Comparison of ENCODE assay signal across 24 cellular contexts in genomic region chr19:55171440-55171839, GRCh38. TPM values are rescaled to one million over a fixed set of nuclear protein-coding genes. Genes with fewer than 3 reads are reported as not detected.
"Had no signal": no experiment of that assay in that cellular context is flagged by ENCODE, and none has a peak within 500 bp of the region (broad histone marks: within the 10 kb centered on the region; RNA-seq: fewer than 3 reads in every experiment).

No MANE protein-coding gene starts in this region.

- ATAC-seq: activated naive CD8-positive, alpha-beta T cell treated with anti-CD3 and anti-CD28 coated beads, Interleukin-2, amount 50 U/mL, for 24 hours; activated T-cell treated with anti-CD3 and anti-CD28 coated beads, Interleukin-2, amount 50 U/mL, for 4 hours; esophagus mucosa; left ventricle myocardium superior; right lobe of liver; stimulated activated naive CD8-positive, alpha-beta T cell treated with anti-CD3 and anti-CD28 coated beads, Interleukin-15, amount 100 ng/mL, for 72 hours had no signal

- H3K27ac ChIP-seq: right lobe of liver, skin epidermis, tibial artery, WERI-Rb-1 had no signal

- H3K9me3 Mint-ChIP-seq: activated naive CD8-positive, alpha-beta T cell treated with anti-CD3 and anti-CD28 coated beads, Interleukin-2, amount 50 U/mL, for 24 hours; activated T-cell treated with anti-CD3 and anti-CD28 coated beads, Interleukin-2, amount 50 U/mL, for 4 hours; activated T-helper 2 cell treated with anti-CD3 and anti-CD28 coated beads, Interferon-gamma antibody, Interleukin-2, Interleukin-4, amounts not matched to agents 10 μg/mL and 5 μg/mL and 100 μg/mL, durations not matched to agents 14 hours and 24 hours and 36 hours; mesothelial cell of epicardium had no signal

- H3K36me3 Mint-ChIP-seq: mesothelial cell of epicardium had no signal

- H3K27ac Mint-ChIP-seq: activated naive CD8-positive, alpha-beta T cell treated with anti-CD3 and anti-CD28 coated beads, Interleukin-2, amount 50 U/mL, for 24 hours; activated T-helper 2 cell treated with anti-CD3 and anti-CD28 coated beads, Interferon-gamma antibody, Interleukin-2, Interleukin-4, amounts not matched to agents 10 μg/mL and 5 μg/mL and 100 μg/mL, durations not matched to agents 14 hours and 24 hours and 36 hours; brain; mesothelial cell of epicardium; stimulated activated naive CD8-positive, alpha-beta T cell treated with anti-CD3 and anti-CD28 coated beads, Interleukin-15, amount 100 ng/mL, for 72 hours had no signal

- DNase-seq: activated CD4-positive, alpha-beta T cell treated with anti-CD3 and anti-CD28 coated beads for 1 hour; activated CD8-positive, alpha-beta memory T cell treated with anti-CD3 and anti-CD28 coated beads, Interleukin-2, amount 50 U/mL, for 4 hours; activated naive CD4-positive, alpha-beta T cell; activated naive CD8-positive, alpha-beta T cell treated with anti-CD3 and anti-CD28 coated beads, Interleukin-2, amount 50 U/mL, for 24 hours; activated T-cell treated with anti-CD3 and anti-CD28 coated beads, Interleukin-2, amount 50 U/mL, for 4 hours; dermis blood vessel endothelial cell; effector CD8-positive, alpha-beta T cell; foreskin melanocyte; hypothalamus; mammary epithelial cell; occipital lobe; right lobe of liver; stimulated activated CD4-positive, alpha-beta T cell treated with anti-CD3 and anti-CD28 coated beads, Interleukin-1b, Interleukin-23, amount 100 ng/mL, for 48 hours; stimulated activated naive CD8-positive, alpha-beta T cell treated with anti-CD3 and anti-CD28 coated beads, Interleukin-15, amount 100 ng/mL, for 72 hours; tibial artery; WERI-Rb-1 had no signal

- H3K4me3 Mint-ChIP-seq: activated naive CD8-positive, alpha-beta T cell treated with anti-CD3 and anti-CD28 coated beads, Interleukin-2, amount 50 U/mL, for 24 hours; activated T-cell treated with anti-CD3 and anti-CD28 coated beads, Interleukin-2, amount 50 U/mL, for 4 hours; mesothelial cell of epicardium; stimulated activated naive CD8-positive, alpha-beta T cell treated with anti-CD3 and anti-CD28 coated beads, Interleukin-15, amount 100 ng/mL, for 72 hours had no signal

RNA-seq across cellular contexts. Expression of gene SYT5, which starts 8.6 kb away (rescaled TPM):
- total RNA-seq: activated T-cell treated with anti-CD3 and anti-CD28 coated beads, Interleukin-2, amount 50 U/mL, for 4 hours; dermis blood vessel endothelial cell; esophagus mucosa; left ventricle myocardium superior; T-helper 2 cell treated with Interferon-gamma antibody and Interleukin-4, amounts not matched to agents 100 ng/mL and 5 ng/mL, for 36 hours had no signal

RNA-seq across cellular contexts. Expression of gene TNNI3, which starts 13.9 kb away (rescaled TPM):
- total RNA-seq: activated T-cell treated with anti-CD3 and anti-CD28 coated beads, Interleukin-2, amount 50 U/mL, for 4 hours; activated T-helper 2 cell treated with anti-CD3 and anti-CD28 coated beads, Interferon-gamma antibody, Interleukin-2, Interleukin-4, amounts not matched to agents 10 μg/mL and 5 μg/mL and 100 μg/mL, durations not matched to agents 14 hours and 24 hours and 36 hours; dermis blood vessel endothelial cell; endothelial cell of umbilical vein; esophagus mucosa; occipital lobe; T-helper 2 cell treated with Interferon-gamma antibody and Interleukin-4, amounts not matched to agents 100 ng/mL and 5 ng/mL, for 36 hours had no signal

RNA-seq across cellular contexts. Expression of gene TNNT1, which starts 22.4 kb away (rescaled TPM):
- total RNA-seq: activated T-cell treated with anti-CD3 and anti-CD28 coated beads, Interleukin-2, amount 50 U/mL, for 4 hours; occipital lobe had no signal

RNA-seq across cellular contexts. Expression of gene PTPRH, which starts 37.9 kb away (rescaled TPM):
- total RNA-seq: activated T-helper 2 cell treated with anti-CD3 and anti-CD28 coated beads, Interferon-gamma antibody, Interleukin-2, Interleukin-4, amounts not matched to agents 10 μg/mL and 5 μg/mL and 100 μg/mL, durations not matched to agents 14 hours and 24 hours and 36 hours; T-helper 2 cell treated with Interferon-gamma antibody and Interleukin-4, amounts not matched to agents 100 ng/mL and 5 ng/mL, for 36 hours had no signal
